Comparison of ENCODE assay signal across 22 cellular contexts in the genomic region with DNA sequence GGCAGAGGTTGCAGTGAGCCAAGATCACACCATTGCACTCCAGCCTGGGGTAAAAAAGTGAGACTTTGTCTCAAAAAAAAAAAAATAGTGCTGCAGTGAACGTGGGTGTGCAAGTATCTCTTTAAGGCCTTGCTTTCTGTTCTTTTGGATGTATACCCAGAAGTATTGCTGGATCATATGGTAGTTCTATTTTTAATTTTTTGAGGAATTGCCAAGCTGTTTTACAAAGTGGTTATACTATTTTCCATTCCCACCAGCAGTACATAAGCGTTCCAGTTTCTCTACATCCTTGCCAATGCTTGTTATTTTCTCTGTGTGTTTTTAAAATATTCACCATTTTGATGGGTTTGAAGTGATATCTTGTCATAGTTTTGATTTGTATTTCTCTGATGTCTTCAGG.
"Had no signal": no experiment of that assay in that cellular context is flagged by ENCODE, and none has a peak within 500 bp of the region (broad histone marks: within the 10 kb centered on the region; RNA-seq: fewer than 3 reads in every experiment).

No MANE protein-coding gene starts in this region.

- H3K9me3 ChIP-seq: ovary, prostate gland, vagina had no signal

- H3K27me3 Mint-ChIP-seq: activated T-cell treated with anti-CD3 and anti-CD28 coated beads, Interleukin-2, amount 50 U/mL, for 24 hours; activated T-helper 17 cell treated with anti-CD3 and anti-CD28 coated beads, Interleukin-2, amount 50 U/mL, for 72 hours; stimulated activated naive CD8-positive, alpha-beta T cell treated with anti-CD3 and anti-CD28 coated beads, Interleukin-15, Interleukin-2, amounts not matched to agents 100 ng/mL and 50 ng/mL, for 24 hours; T-cell had no signal

- H3K27ac Mint-ChIP-seq: activated T-cell treated with anti-CD3 and anti-CD28 coated beads, Interleukin-2, amount 50 U/mL, for 24 hours; activated T-helper 17 cell treated with anti-CD3 and anti-CD28 coated beads, Interleukin-2, amount 50 U/mL, for 72 hours; natural killer cell; stimulated activated naive CD8-positive, alpha-beta T cell treated with anti-CD3 and anti-CD28 coated beads, Interleukin-15, Interleukin-2, amounts not matched to agents 100 ng/mL and 50 ng/mL, for 24 hours; T-cell; T-helper 2 cell treated with Interferon-gamma antibody and Interleukin-4, amounts not matched to agents 5 μg/mL and 100 μg/mL, for 36 hours had no signal

- H3K36me3 ChIP-seq: ovary, prostate gland, vagina had no signal

- H3K4me1 ChIP-seq: prostate gland, vagina had no signal

- DNase-seq: activated CD8-positive, alpha-beta memory T cell treated with anti-CD3 and anti-CD28 coated beads for 24 hours; activated CD8-positive, alpha-beta memory T cell treated with anti-CD3 and anti-CD28 coated beads, Interleukin-2, amount 50 U/mL, for 4 hours; activated T-cell treated with anti-CD3 and anti-CD28 coated beads, Interleukin-2, amount 50 U/mL, for 24 hours; cerebellar nuclear complex; head of caudate nucleus; hypothalamus; midbrain; natural killer cell; ovary; right cardiac atrium; stimulated activated CD4-positive, alpha-beta T cell treated with anti-CD3 and anti-CD28 coated beads, Interleukin-1b, Interleukin-23, amount 100 ng/mL, for 48 hours; substantia nigra; T-cell; trophoblast cell; WERI-Rb-1 had no signal

- H3K36me3 Mint-ChIP-seq: activated naive CD4-positive, alpha-beta T cell treated with anti-CD3 and anti-CD28 coated beads, Interleukin-2, amount 50 U/mL, for 72 hours; natural killer cell had no signal

- ATAC-seq: activated T-helper 17 cell treated with anti-CD3 and anti-CD28 coated beads, Interleukin-2, amount 50 U/mL, for 72 hours; natural killer cell; right cardiac atrium; T-cell had no signal

- H3K27me3 ChIP-seq: ovary, vagina had no signal

- H3K4me3 Mint-ChIP-seq: activated T-cell treated with anti-CD3 and anti-CD28 coated beads, Interleukin-2, amount 50 U/mL, for 24 hours; activated T-helper 17 cell treated with anti-CD3 and anti-CD28 coated beads, Interleukin-2, amount 50 U/mL, for 72 hours; natural killer cell; stimulated activated naive CD8-positive, alpha-beta T cell treated with anti-CD3 and anti-CD28 coated beads, Interleukin-15, Interleukin-2, amounts not matched to agents 100 ng/mL and 50 ng/mL, for 24 hours; T-cell; T-helper 2 cell treated with Interferon-gamma antibody and Interleukin-4, amounts not matched to agents 5 μg/mL and 100 μg/mL, for 36 hours had no signal

- H3K27ac ChIP-seq: ovary, prostate gland, skin epidermis, vagina, WERI-Rb-1 had no signal

- H3K4me1 Mint-ChIP-seq: activated T-helper 17 cell treated with anti-CD3 and anti-CD28 coated beads, Interleukin-2, amount 50 U/mL, for 72 hours; natural killer cell; T-cell had no signal

- H3K9me3 Mint-ChIP-seq: activated naive CD4-positive, alpha-beta T cell treated with anti-CD3 and anti-CD28 coated beads, Interleukin-2, amount 50 U/mL, for 72 hours; activated T-cell treated with anti-CD3 and anti-CD28 coated beads, Interleukin-2, amount 50 U/mL, for 24 hours; activated T-helper 17 cell treated with anti-CD3 and anti-CD28 coated beads, Interleukin-2, amount 50 U/mL, for 72 hours; natural killer cell; stimulated activated naive CD8-positive, alpha-beta T cell treated with anti-CD3 and anti-CD28 coated beads, Interleukin-15, Interleukin-2, amounts not matched to agents 100 ng/mL and 50 ng/mL, for 24 hours; T-cell; T-helper 2 cell treated with Interferon-gamma antibody and Interleukin-4, amounts not matched to agents 5 μg/mL and 100 μg/mL, for 36 hours had no signal

- H3K4me3 ChIP-seq: ovary, prostate gland, skin epidermis, vagina had no signal
